ENCODE assay signal across 8 cellular contexts in genomic region chr5:144183254-144183889, GRCh38. TPM values are rescaled to one million over a fixed set of nuclear protein-coding genes. Genes with fewer than 3 reads are reported as not detected.
DNase-seq lines count a peak whose midpoint lies in the region; ATAC-seq and TF ChIP-seq lines count a peak whose summit lies in the region.

No MANE protein-coding gene starts in this region.

- POLR2A ChIA-PET in BJ (lab: Charles Lee) = no interaction called here

- no peak for TF ChIP-seq POLR2A in thyroid gland (IDR thresholded peaks at IDR 0.05)

- H3K4me3 ChIP-seq in BJ (ENCODE audit: low read depth, low read length) (no peak overlapping the region), fibroblast of villous mesenchyme (ENCODE audit: low read depth, low read length) (no peak overlapping the region), thyroid gland (replicated peaks in 1 of 3) (no peak overlapping the region)

- CTCF ChIA-PET in BJ (lab: Yijun Ruan, JAX) = interaction anchor here (0.8 to 1.0 kb wide), 3 partner anchors 227 to 1933 kb away, joined by 3 read pairs; no protein-coding TSS in a partner anchor

- intact Hi-C loops in thyroid gland (cut with DNase I) = no loop called here

- H3K27ac ChIP-seq in thyroid gland = no peak overlapping the region

- H3K9me3 ChIP-seq in thyroid gland = no peaks in the 10 kb centered on the region

- H3K36me3 ChIP-seq in BJ (ENCODE audit: control insufficient read depth, insufficient read depth, low read length) = no peaks in the 10 kb centered on the region
- H3K36me3 ChIP-seq in thyroid gland = no peaks in the 10 kb centered on the region

- no peak for ATAC-seq in HG02571 (IDR thresholded peaks at IDR 0.05; ENCODE audit: unreplicated experiment)

- H3K4me1 ChIP-seq in thyroid gland = peaks cover 0 to 12% of the 10 kb centered on the region in 2 donors

- peak; percentile 67 for TF ChIP-seq CTCF in BJ (IDR thresholded peaks at IDR 0.05; ENCODE audit: insufficient read depth, low read depth, low read length)
- TF ChIP-seq CTCF in fibroblast of villous mesenchyme (IDR thresholded peaks at IDR 0.05; ENCODE audit: insufficient read depth, low read depth, low read length) = peak; percentile 71
- TF ChIP-seq CTCF in thyroid gland (IDR thresholded peaks at IDR 0.05) = peak; percentile 38 to 72 (median 52)

- H3K27me3 ChIP-seq in BJ (ENCODE audit: control insufficient read depth, insufficient read depth, low read length) (no peaks in the 10 kb centered on the region), thyroid gland (no peaks in the 10 kb centered on the region)

- DNase-seq in BJ (ENCODE audit: low read depth) (no peak), HCEC 1CT (peak; percentile 76), SHP77 treated with DMSO at 0.1 percent for 48 hours (lab: John Stamatoyannopoulos, UW) (peak; percentile 26), fibroblast of villous mesenchyme (ENCODE audit: low read depth) (peak; percentile 52), thyroid gland (no peak), NCI-H1048 (lab: John Stamatoyannopoulos, UW) (no peak)
- no peak for DNase-seq in activated CD4-positive, CD25-positive, alpha-beta regulatory T cell (lab: John Stamatoyannopoulos, UW)

- WGBS in thyroid gland, 2 donors = 26 to 30% methylated on average over 4 of the region's 4 CpGs

RNA-seq across cellular contexts. Expression of gene KCTD16, which starts 12.7 kb away (rescaled TPM):
- polyA plus RNA-seq in BJ (2011; rRNA removed) = 1.7 and 2.6 TPM in 2 replicates
- 3.6 and 6.8 TPM in 2 replicates for polyA minus RNA-seq in BJ (2011; rRNA and poly(A)+ RNA removed)
- total RNA-seq in fibroblast of villous mesenchyme (0.97 and 3.0 TPM in 2 replicates), thyroid gland (1 to 10 TPM in 2 of 4 donors, under 1 TPM in 2; 0.13 to 2.5 (median 1.5) TPM)

RNA-seq across cellular contexts. Expression of gene YIPF5, which starts 12.9 kb away (rescaled TPM):
- polyA plus RNA-seq in BJ (2011; rRNA removed) = 91.7 and 132 TPM in 2 replicates
- polyA minus RNA-seq in BJ (2011; rRNA and poly(A)+ RNA removed) = 56.7 and 94.3 TPM in 2 replicates
- 94.4 and 160 TPM in 2 replicates for total RNA-seq in fibroblast of villous mesenchyme
- 10 to 100 TPM; 34.9 to 48.2 (median 41.5) TPM for total RNA-seq in thyroid gland

Comparison
In these comparisons a context has a peak if more than half of its experiments do, and no peak if none do; other contexts are left out.
1. DNase-seq: peak in HCEC 1CT (single experiment), SHP77 treated with DMSO at 0.1 percent for 48 hours (single experiment) and fibroblast of villous mesenchyme (single experiment); none in BJ (single experiment), thyroid gland (0 of 2), NCI-H1048 (single experiment) and activated CD4-positive, CD25-positive, alpha-beta regulatory T cell (0 of 4).
2. Peak in every context shown above with its lines, with median percentiles within 50 percentile points of each other: CTCF ChIP-seq.